In genomic region chr20:23995905-23996666, GRCh38 we compare ENCODE assay signal across 9 cellular contexts. TPM values are rescaled to one million over a fixed set of nuclear protein-coding genes. Genes with fewer than 3 reads are reported as not detected.
A peak's percentile ranks its signal among the peaks of the same experiment; 100 is the strongest.
DNase-seq lines count a peak whose midpoint lies in the region; ATAC-seq and TF ChIP-seq lines count a peak whose summit lies in the region.
"Had no signal": no experiment of that assay in that cellular context is flagged by ENCODE, and none has a peak within 500 bp of the region (broad histone marks: within the 10 kb centered on the region; RNA-seq: fewer than 3 reads in every experiment).

No MANE protein-coding gene starts in this region.

- H3K4me1 ChIP-seq in CD4-positive, CD25-positive, alpha-beta regulatory T cell (ENCODE audit: control insufficient read depth, insufficient read depth, low read length, poor library complexity, severe bottlenecking), result no peaks in the 10 kb centered on the region
- H3K4me1 ChIP-seq in adrenal gland (replicated peaks in 1 of 2), result no peaks in the 10 kb centered on the region

- H3K27me3 ChIP-seq in CD4-positive, CD25-positive, alpha-beta regulatory T cell (ENCODE audit: control insufficient read depth, insufficient read depth, low read length), result peaks cover 7% of the 10 kb centered on the region
- H3K27me3 ChIP-seq in SU-DHL-6 (ENCODE audit: low read length) (no peaks in the 10 kb centered on the region), adrenal gland (peaks cover 16% of the 10 kb centered on the region)

- no peaks in the 10 kb centered on the region for H3K36me3 Mint-ChIP-seq in CD4-positive, CD25-positive, alpha-beta regulatory T cell

- 44 to 52% (median 49%) methylated on average over 11 of the region's 11 CpGs for WGBS in adrenal gland, 4 donors

- no peak for TF ChIP-seq POLR2A in adrenal gland (IDR thresholded peaks at IDR 0.05)

- peaks cover 14% of the 10 kb centered on the region for H3K27me3 Mint-ChIP-seq in CD4-positive, CD25-positive, alpha-beta regulatory T cell

- no peak overlapping the region for H3K4me2 ChIP-seq in SU-DHL-6 (ENCODE audit: low read depth, low read length, poor library complexity, severe bottlenecking)

- H4K20me1 ChIP-seq in SU-DHL-6 (ENCODE audit: low read depth, low read length), result no peaks in the 10 kb centered on the region

- H3K36me3 ChIP-seq in CD4-positive, CD25-positive, alpha-beta regulatory T cell (ENCODE audit: control insufficient read depth, insufficient read depth, low read length), result no peaks in the 10 kb centered on the region
- H3K36me3 ChIP-seq in SU-DHL-6 (ENCODE audit: low read length) (no peaks in the 10 kb centered on the region), adrenal gland (replicated peaks in 1 of 2) (no peaks in the 10 kb centered on the region)

- no peak overlapping the region for H3K27ac Mint-ChIP-seq in CD4-positive, CD25-positive, alpha-beta regulatory T cell

- no peak overlapping the region for H3K4me3 Mint-ChIP-seq in CD4-positive, CD25-positive, alpha-beta regulatory T cell

- no peaks in the 10 kb centered on the region for H3K4me1 Mint-ChIP-seq in CD4-positive, CD25-positive, alpha-beta regulatory T cell

- peak; percentile 31 to 61 (median 42) for DNase-seq in CD4-positive, CD25-positive, alpha-beta regulatory T cell
- DNase-seq in HK-2 (ENCODE audit: unreplicated experiment), result peak; percentile 41
- peak; percentile 28 to 70 (median 52) for DNase-seq in adrenal gland
- peak; percentile 72 for DNase-seq in inferior parietal cortex (ENCODE audit: extremely low spot score)
- DNase-seq in stimulated activated CD4-positive, alpha-beta T cell treated with anti-CD3 and anti-CD28 coated beads, Interleukin-1b, Interleukin-23, amount 100 ng/mL, for 4 hours (ENCODE audit: low read depth in 2 of 2), result peak; percentile 58 to 63
- DNase-seq in hepatic stellate cell (ENCODE audit: low spot score), result no peak
- DNase-seq in dedifferentiated amniotic fluid mesenchymal stem cell (ENCODE audit: extremely low spot score), result no peak

- H3K27ac ChIP-seq in CD4-positive, CD25-positive, alpha-beta regulatory T cell (ENCODE audit: insufficient read depth, low read length, poor library complexity, severe bottlenecking), result no peak overlapping the region
- no peak overlapping the region for H3K27ac ChIP-seq in SU-DHL-6 (ENCODE audit: low read depth, low read length)
- no peak overlapping the region for H3K27ac ChIP-seq in adrenal gland

- H3K79me2 ChIP-seq in SU-DHL-6 (ENCODE audit: insufficient read depth, low read length), result no peaks in the 10 kb centered on the region

- H3K9me3 Mint-ChIP-seq in CD4-positive, CD25-positive, alpha-beta regulatory T cell, result no peaks in the 10 kb centered on the region

- ATAC-seq in CD4-positive, CD25-positive, alpha-beta regulatory T cell (ENCODE audit: low read depth in 2 of 2), result no peak

- H2AFZ ChIP-seq in SU-DHL-6 (ENCODE audit: low read depth, low read length, severe bottlenecking), result no peak overlapping the region

- H3K9me2 ChIP-seq in SU-DHL-6 (replicated peaks; ENCODE audit: insufficient read depth, low read length), result no peaks in the 10 kb centered on the region

- intact Hi-C loops in adrenal gland (cut with DNase I), result loop anchor here in 1 of 2 donors (5.0 to 10.0 kb wide), 2 partner anchors 61 to 329 kb away; no protein-coding TSS in a partner anchor

- no peaks in the 10 kb centered on the region for H3K9me3 ChIP-seq in CD4-positive, CD25-positive, alpha-beta regulatory T cell (ENCODE audit: control insufficient read depth in 2 of 2, low read length in 2 of 2)
- H3K9me3 ChIP-seq in SU-DHL-6 (ENCODE audit: insufficient read depth, low read length) (no peaks in the 10 kb centered on the region), adrenal gland (replicated peaks in 1 of 3) (no peaks in the 10 kb centered on the region)

- peak; percentile 75 for TF ChIP-seq CTCF in SU-DHL-6 (IDR thresholded peaks at IDR 0.05; ENCODE audit: insufficient read depth, low read length, poor library complexity, severe bottlenecking)
- TF ChIP-seq CTCF in adrenal gland (IDR thresholded peaks at IDR 0.05), result peak; percentile 30 to 94 (median 69)

- H3K4me3 ChIP-seq in CD4-positive, CD25-positive, alpha-beta regulatory T cell (ENCODE audit: low read depth, low read length), result no peak overlapping the region
- H3K4me3 ChIP-seq in SU-DHL-6 (ENCODE audit: insufficient read depth, low read length, poor library complexity, severe bottlenecking) (no peak overlapping the region), adrenal gland (no peak overlapping the region)

- H3K9ac ChIP-seq in SU-DHL-6 (ENCODE audit: low read length), result no peak overlapping the region

- no peaks in the 10 kb centered on the region for H3F3A ChIP-seq in SU-DHL-6 (ENCODE audit: insufficient read depth)

RNA-seq across cellular contexts. Expression of gene GGTLC1, which starts 7.5 kb away (rescaled TPM):
- total RNA-seq in CD4-positive, CD25-positive, alpha-beta regulatory T cell, result not detected
- not detected for polyA plus RNA-seq in CD4-positive, CD25-positive, alpha-beta regulatory T cell
- under 1 TPM in 1 of 8 donors, not detected in 7; 0.38 TPM for total RNA-seq in adrenal gland
- not detected for polyA plus RNA-seq in adrenal gland
- total RNA-seq: temporal lobe had no signal

Comparison
In these comparisons a context has a peak if more than half of its experiments do, and no peak if none do; other contexts are left out.
1. DNase-seq: peak in CD4-positive, CD25-positive, alpha-beta regulatory T cell (3 of 3), HK-2 (single experiment), adrenal gland (7 of 7), inferior parietal cortex (single experiment) and stimulated activated CD4-positive, alpha-beta T cell treated with anti-CD3 and anti-CD28 coated beads, Interleukin-1b, Interleukin-23, amount 100 ng/mL, for 4 hours (2 of 2); none in hepatic stellate cell (single experiment) and dedifferentiated amniotic fluid mesenchymal stem cell (single experiment).